Comparison of ENCODE assay signal across 29 cellular contexts in genomic region chr6:92806254-92806653, GRCh38.
"Had no signal": no experiment of that assay in that cellular context is flagged by ENCODE, and none has a peak within 500 bp of the region (broad histone marks: within the 10 kb centered on the region; RNA-seq: fewer than 3 reads in every experiment).

No MANE protein-coding gene starts in this region.

- H3K4me1 ChIP-seq: adrenal gland, body of pancreas, foreskin keratinocyte, gastrocnemius medialis, heart left ventricle had no signal

- H3K4me3 ChIP-seq: adrenal gland, body of pancreas, esophagus muscularis mucosa, gastrocnemius medialis, heart left ventricle had no signal

- DNase-seq: activated CD4-positive, alpha-beta memory T cell treated with anti-CD3 and anti-CD28 coated beads for 36 hours; activated CD4-positive, alpha-beta T cell treated with anti-CD3 and anti-CD28 coated beads for 36 hours; activated CD4-positive, alpha-beta T cell treated with anti-CD3 and anti-CD28 coated beads, Interleukin-2, amount 10 ng/mL, durations not matched to agents 24 days and 14 days; activated CD4-positive, CD25-positive, alpha-beta regulatory T cell; activated CD4-positive, CD25-positive, alpha-beta regulatory T cell treated with anti-CD3 and anti-CD28 coated beads, Interleukin-2, amount 50 U/mL, for 72 hours; activated CD8-positive, alpha-beta memory T cell treated with anti-CD3 and anti-CD28 coated beads, Interleukin-2, amount 10 ng/mL, durations not matched to agents 7 days and 5 days; activated CD8-positive, alpha-beta memory T cell treated with anti-CD3 and anti-CD28 coated beads, Interleukin-2, amount 50 U/mL, for 4 hours; activated CD8-positive, alpha-beta T cell treated with anti-CD3 and anti-CD28 coated beads, Interleukin-2, amount 10 ng/mL, durations not matched to agents 7 days and 5 days; activated effector memory CD4-positive, alpha-beta T cell treated with anti-CD3 and anti-CD28 coated beads, Interleukin-2, amount 50 U/mL, for 16 hours; activated naive CD4-positive, alpha-beta T cell treated with anti-CD3 and anti-CD28 coated beads for 36 hours; activated naive CD8-positive, alpha-beta T cell treated with anti-CD3 and anti-CD28 coated beads for 36 hours; activated naive CD8-positive, alpha-beta T cell treated with anti-CD3 and anti-CD28 coated beads, Interleukin-2, amount 50 U/mL, for 24 hours; activated T-cell treated with anti-CD3 and anti-CD28 coated beads, Interleukin-2, amount 50 U/mL, for 1 hour; activated T-cell treated with anti-CD3 and anti-CD28 coated beads, Interleukin-2, amount 50 U/mL, for 48 hours; adrenal gland; amygdala; aorta; body of pancreas; caudate nucleus; cortex of kidney; dermis blood vessel endothelial cell; effector CD4-positive, alpha-beta T cell; effector memory CD8-positive, alpha-beta T cell; erythroblast; foreskin keratinocyte; gastrocnemius medialis; glutamatergic neuron; heart left ventricle had no signal

- H3K27ac ChIP-seq: adrenal gland, body of pancreas, esophagus muscularis mucosa, foreskin keratinocyte, gastrocnemius medialis, heart left ventricle had no signal

- H3K36me3 ChIP-seq: adrenal gland, esophagus muscularis mucosa, gastrocnemius medialis, heart left ventricle had no signal

- H3K9me3 ChIP-seq: adrenal gland, body of pancreas, esophagus muscularis mucosa, gastrocnemius medialis, heart left ventricle had no signal

- H3K27me3 ChIP-seq: adrenal gland, body of pancreas, esophagus muscularis mucosa, gastrocnemius medialis, heart left ventricle had no signal
